In genomic region chr10:79108728-79109127, GRCh38 we compare ENCODE assay signal across 25 cellular contexts. TPM values are rescaled to one million over a fixed set of nuclear protein-coding genes. Genes with fewer than 3 reads are reported as not detected.
DNase-seq lines count a peak whose midpoint lies in the region; ATAC-seq and TF ChIP-seq lines count a peak whose summit lies in the region.
"Had no signal": no experiment of that assay in that cellular context is flagged by ENCODE, and none has a peak within 500 bp of the region (broad histone marks: within the 10 kb centered on the region; RNA-seq: fewer than 3 reads in every experiment).

No MANE protein-coding gene starts in this region.

- no peaks in the 10 kb centered on the region for H3K9me3 Mint-ChIP-seq in central memory CD8-positive, alpha-beta T cell
- H3K9me3 Mint-ChIP-seq in progenitor cell of endocrine pancreas (ENCODE audit: low read depth): no peaks in the 10 kb centered on the region
- H3K9me3 Mint-ChIP-seq: CD4-positive, CD25-positive, alpha-beta regulatory T cell; GM23338; HFFc6 had no signal

- peak; percentile 15 for DNase-seq in Right ventricle myocardium superior
- no peak for DNase-seq in left ventricle myocardium superior
- DNase-seq in GM23248: no peak
- no peak for DNase-seq in central memory CD8-positive, alpha-beta T cell (ENCODE audit: low spot score in 2 of 2)
- DNase-seq in progenitor cell of endocrine pancreas (ENCODE audit: low spot score, unreplicated experiment): no peak
- DNase-seq in nucleus accumbens (lab: John Stamatoyannopoulos, UW): no peak
- no peak for DNase-seq in AG08395 (ENCODE audit: low spot score)
- DNase-seq in testis: no peak
- DNase-seq: BE2C; CD4-positive, CD25-positive, alpha-beta regulatory T cell; DMS53; HFFc6; Kasumi-1; MV-4-11; NCI-H1105 treated with DMSO at 0.1 percent for 48 hours; NCI-H146; NCI-H1930; NCI-H524 treated with DMSO at 0.1 percent for 48 hours; NCI-H774; PC-3; SHP77 had no signal

- no peak overlapping the region for H2AFZ ChIP-seq in GM23248
- H2AFZ ChIP-seq: GM23338 had no signal

- H3K4me1 ChIP-seq in GM23248 (ENCODE audit: insufficient read depth) (peaks cover 63% of the 10 kb centered on the region), testis (peaks cover 33% of the 10 kb centered on the region)
- H3K4me1 ChIP-seq: HAP-1 had no signal

- no peak for TF ChIP-seq POLR2A in testis (IDR thresholded peaks at IDR 0.05)

- WGBS in GM23248 (ENCODE audit: low coverage in 1 of 2, low lambda C conversion rate in 2 of 2, missing lambda C conversion rate in 2 of 2), 2 experiments: 51 to 60% methylated on average over 6 of the region's 6 CpGs
- WGBS in testis, 2 donors: 70 to 84% methylated on average over 3 to 6 of the region's 6 CpGs

- peaks cover 15% of the 10 kb centered on the region for H3K4me1 Mint-ChIP-seq in central memory CD8-positive, alpha-beta T cell
- H3K4me1 Mint-ChIP-seq in progenitor cell of endocrine pancreas (ENCODE audit: low read depth): peaks cover 37% of the 10 kb centered on the region

- H3K9ac ChIP-seq in GM23248: peak overlapping the region; percentile 28; the same call in 1 of the 2 replicates

- no peaks in the 10 kb centered on the region for H3K9me2 ChIP-seq in GM23248 (ENCODE audit: insufficient read depth)

- ATAC-seq in Right ventricle myocardium superior (ENCODE audit: poor library complexity) (no peak), left ventricle myocardium superior (no peak)
- no peak for ATAC-seq in central memory CD8-positive, alpha-beta T cell (replicated peaks; ENCODE audit: extremely low read depth, poor library complexity, severe bottlenecking)
- ATAC-seq: GM23338, PC-3 had no signal

- peak overlapping the region; percentile 7 for H3K27ac Mint-ChIP-seq in central memory CD8-positive, alpha-beta T cell (ENCODE audit: low read depth)
- H3K27ac Mint-ChIP-seq in progenitor cell of endocrine pancreas: peak overlapping the region; percentile 30
- H3K27ac Mint-ChIP-seq: GM23338 had no signal

- peaks cover 26% of the 10 kb centered on the region for H3F3A ChIP-seq in GM23248 (ENCODE audit: insufficient read depth)

- H3K27me3 ChIP-seq in GM23248 (replicated peaks; ENCODE audit: insufficient read depth): no peaks in the 10 kb centered on the region
- no peaks in the 10 kb centered on the region for H3K27me3 ChIP-seq in testis
- H3K27me3 ChIP-seq: BE2C had no signal

- H3K9me3 ChIP-seq in GM23248 (ENCODE audit: low read depth) (no peaks in the 10 kb centered on the region), testis (no peaks in the 10 kb centered on the region)
- H3K9me3 ChIP-seq: BE2C, HAP-1 had no signal

- H3K4me3 Mint-ChIP-seq in central memory CD8-positive, alpha-beta T cell: no peak overlapping the region
- no peak overlapping the region for H3K4me3 Mint-ChIP-seq in progenitor cell of endocrine pancreas (ENCODE audit: low read depth)
- H3K4me3 Mint-ChIP-seq: CD4-positive, CD25-positive, alpha-beta regulatory T cell; GM23338; HFFc6 had no signal

- in situ Hi-C loops in GM23248 (cut with MboI): no loop called here

- H4K20me1 ChIP-seq in GM23248 (ENCODE audit: insufficient read depth): peaks cover 19% of the 10 kb centered on the region; the same call in 1 of the 2 replicates

- H3K4me2 ChIP-seq in GM23248 (ENCODE audit: unreplicated experiment): no peak overlapping the region
- H3K4me2 ChIP-seq: GM23338 had no signal

- H3K36me3 Mint-ChIP-seq in central memory CD8-positive, alpha-beta T cell (ENCODE audit: insufficient read depth): peaks cover 3% of the 10 kb centered on the region
- peaks cover 3% of the 10 kb centered on the region for H3K36me3 Mint-ChIP-seq in progenitor cell of endocrine pancreas (ENCODE audit: insufficient read depth)
- H3K36me3 Mint-ChIP-seq: CD4-positive, CD25-positive, alpha-beta regulatory T cell had no signal

- peaks cover 100% of the 10 kb centered on the region for H3K79me2 ChIP-seq in GM23248 (ENCODE audit: insufficient read depth)

- H3K27ac ChIP-seq in GM23248 (no peak overlapping the region), testis (no peak overlapping the region)
- H3K27ac ChIP-seq: 22Rv1, HL-60 had no signal

- no peaks in the 10 kb centered on the region for H3K27me3 Mint-ChIP-seq in central memory CD8-positive, alpha-beta T cell
- no peaks in the 10 kb centered on the region for H3K27me3 Mint-ChIP-seq in progenitor cell of endocrine pancreas
- H3K27me3 Mint-ChIP-seq: CD4-positive, CD25-positive, alpha-beta regulatory T cell had no signal

- H3K36me3 ChIP-seq in GM23248 (ENCODE audit: low read depth): no peaks in the 10 kb centered on the region
- H3K36me3 ChIP-seq in testis (ENCODE audit: low read depth, missing control alignments): no peaks in the 10 kb centered on the region
- H3K36me3 ChIP-seq: HAP-1 had no signal

- TF ChIP-seq CTCF in progenitor cell of endocrine pancreas (IDR thresholded peaks at IDR 0.05; ENCODE audit: unreplicated experiment): no peak
- TF ChIP-seq CTCF in testis (IDR thresholded peaks at IDR 0.05): no peak

- H3K4me3 ChIP-seq in GM23248 (no peak overlapping the region), testis (no peak overlapping the region)
- H3K4me3 ChIP-seq: GM23338, HAP-1 had no signal

- intact Hi-C loops in Right ventricle myocardium superior (cut with DNase I) (no loop called here), left ventricle myocardium superior (cut with micrococcal nuclease) (no loop called here), testis (cut with DNase I; ENCODE audit: low total_unique reads) (no loop called here)

RNA-seq across cellular contexts. Expression of gene ZMIZ1, which starts 40.0 kb away (rescaled TPM):
- 44.8 TPM for total RNA-seq in Right ventricle myocardium superior
- total RNA-seq in left ventricle myocardium superior: 49.5 TPM
- total RNA-seq in GM23248 (2014; rRNA removed; shearing (Covaris generic)): 26.6 and 28.4 TPM in 2 replicates
- polyA plus RNA-seq in GM23248 (2016; fragmentation: Nextera tagmentation; extraction: Ambion mirVana): 20.9 and 21.9 TPM in 2 replicates
- total RNA-seq in progenitor cell of endocrine pancreas: 81.6 and 85.2 TPM in 2 replicates
- 10 to 100 TPM; 18.8 to 22.0 TPM for total RNA-seq in testis
- polyA plus RNA-seq in testis (ENCODE audit: insufficient read depth, low read depth, low replicate concordance): 15.2 TPM
